8 cellular contexts compared by ENCODE assay signal in the genomic region with DNA sequence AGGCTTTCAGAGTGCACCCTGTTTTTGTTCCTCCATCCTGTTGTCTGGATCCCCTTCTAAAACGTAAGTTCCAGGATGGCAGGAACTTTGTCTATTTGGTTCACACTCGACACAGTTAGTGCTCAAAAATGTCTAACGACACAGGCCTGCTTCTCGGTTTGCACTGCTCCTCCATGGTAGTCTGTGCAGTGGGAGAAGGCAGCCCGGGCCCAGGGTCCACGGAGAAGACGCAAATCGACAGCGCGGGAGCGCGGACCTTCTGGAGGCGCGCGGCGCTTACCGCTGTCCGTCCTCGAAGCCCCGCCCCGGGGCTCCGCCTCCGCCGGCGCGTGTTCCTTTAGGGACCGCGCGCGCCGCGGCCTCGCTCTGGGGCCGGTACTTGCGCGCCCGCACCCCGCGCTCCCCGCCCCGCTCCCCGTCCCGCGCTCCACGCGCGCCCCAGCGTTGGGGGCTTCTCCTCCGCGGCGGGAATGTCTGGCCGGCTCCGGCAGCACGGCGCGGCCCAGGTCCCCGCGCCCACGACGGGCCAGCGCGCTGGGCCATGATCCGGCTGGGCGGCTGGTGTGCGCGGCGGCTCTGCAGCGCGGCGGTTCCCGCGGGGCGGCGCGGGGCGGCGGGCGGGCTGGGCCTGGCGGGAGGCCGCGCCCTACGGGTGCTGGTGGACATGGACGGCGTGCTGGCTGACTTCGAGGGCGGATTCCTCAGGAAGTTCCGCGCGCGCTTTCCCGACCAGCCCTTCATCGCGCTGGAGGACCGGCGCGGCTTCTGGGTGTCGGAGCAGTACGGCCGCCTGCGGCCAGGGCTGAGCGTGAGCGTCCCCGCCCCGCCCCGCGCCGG. TPM values are rescaled to one million over a fixed set of nuclear protein-coding genes. Genes with fewer than 3 reads are reported as not detected.
DNase-seq lines count a peak whose midpoint lies in the region; ATAC-seq, FAIRE-seq and TF ChIP-seq lines count a peak whose summit lies in the region.

A gene (plus strand): TSS at position 364 of the 837 bp plus-strand sequence. CDS start 178 bp downstream, at position 542.

- no peaks in the 10 kb centered on the region for H4K20me1 ChIP-seq in keratinocyte (ENCODE audit: control insufficient read depth, extremely low read depth, insufficient read depth, low read length)

- peak within 1 kb of the TSS; percentile 89 for H3K4me2 ChIP-seq in keratinocyte (ENCODE audit: control insufficient read depth, extremely low read depth, insufficient read depth, low read depth, low read length)

- H3K36me3 ChIP-seq in keratinocyte (ENCODE audit: control insufficient read depth in 2 of 2, extremely low read depth in 1 of 2, insufficient read depth in 2 of 2, low read length in 2 of 2) = no peaks in the 10 kb centered on the region

- ATAC-seq in HG02678 (IDR thresholded peaks at IDR 0.05; ENCODE audit: unreplicated experiment) (peak; percentile 73), HG02840 (IDR thresholded peaks at IDR 0.05; ENCODE audit: low FRiP score, unreplicated experiment) (no peak)

- peak within 1 kb of the TSS; percentile 62 for H3K4me3 ChIP-seq in GM12865 (ENCODE audit: low read depth, low read length)
- H3K4me3 ChIP-seq in WI38 (ENCODE audit: low read depth, low read length) = peak within 1 kb of the TSS; percentile 59
- H3K4me3 ChIP-seq in cardiac fibroblast (replicated peaks in 1 of 2; ENCODE audit: low read depth in 2 of 2, low read length in 2 of 2) = peak within 1 kb of the TSS; percentile 43 to 44
- peak within 1 kb of the TSS; percentile 44 to 71 (median 58) for H3K4me3 ChIP-seq in keratinocyte (ENCODE audit: control insufficient read depth in 2 of 3, extremely low read depth in 1 of 3, insufficient read depth in 2 of 3, low read depth in 1 of 3, low read length in 3 of 3)

- H3K9ac ChIP-seq in keratinocyte (ENCODE audit: control insufficient read depth, extremely low read depth, insufficient read depth, low read length) = peak within 1 kb of the TSS; percentile 54

- FAIRE-seq in keratinocyte (lab: Jason Lieb, UNC) = no peak

- no peaks in the 10 kb centered on the region for H3K9me3 ChIP-seq in keratinocyte (ENCODE audit: control insufficient read depth, low read depth, low read length)

- DNase-seq in GM12865 (ENCODE audit: low read depth) (peak; percentile 84), NCI-H2171 (lab: John Stamatoyannopoulos, UW) (peak; percentile 83), cardiac fibroblast (ENCODE audit: low read depth in 2 of 2) (peak; percentile 59 to 68), keratinocyte (ENCODE audit: low read depth, low spot score) (no peak)
- DNase-seq in stimulated activated CD4-positive, alpha-beta T cell treated with anti-CD3 and anti-CD28 coated beads, Interleukin-12 subunit alpha, Interleukin-12 subunit beta, amount 100 ng/mL, for 24 hours (ENCODE audit: low read depth in 2 of 2) = peak; percentile 41 to 67

- H3K79me2 ChIP-seq in keratinocyte (ENCODE audit: control insufficient read depth, insufficient read depth, low read length) = no peaks in the 10 kb centered on the region

- TF ChIP-seq CTCF in GM12865 (IDR thresholded peaks at IDR 0.05; ENCODE audit: insufficient read depth, low read depth, low read length, missing control alignments) (no peak), WI38 (IDR thresholded peaks at IDR 0.05; ENCODE audit: low read depth, low read length) (no peak), cardiac fibroblast (IDR thresholded peaks at IDR 0.05; ENCODE audit: low read depth, low read length) (no peak), keratinocyte (optimal IDR thresholded peaks at IDR 0.05 in 1 of 3, IDR thresholded peaks at IDR 0.05 in 1 of 3, conservative IDR thresholded peaks at IDR 0.05 in 1 of 3; ENCODE audit: extremely low read depth in 1 of 3, insufficient read depth in 2 of 3, low read length in 3 of 3) (no peak)

- H3K27me3 ChIP-seq in keratinocyte (ENCODE audit: control insufficient read depth, extremely low read depth, insufficient read depth, low read length) = peaks cover 3% of the 10 kb centered on the region

- H3K9me1 ChIP-seq in keratinocyte (ENCODE audit: control insufficient read depth, extremely low read depth, insufficient read depth, low read length) = no peaks in the 10 kb centered on the region

- H3K4me1 ChIP-seq in keratinocyte (ENCODE audit: control insufficient read depth, extremely low read depth, insufficient read depth, low read length) = peaks cover 2% of the 10 kb centered on the region

- peak within 1 kb of the TSS; percentile 88 for H2AFZ ChIP-seq in keratinocyte (ENCODE audit: control insufficient read depth, low read length)

- dilution Hi-C loops in keratinocyte (cut with MboI; ENCODE audit: extremely low pct_ligation_motif_present, low sequenced_read_pairs) = no loop called here

- peak within 1 kb of the TSS; percentile 2 for H3K27ac ChIP-seq in keratinocyte (ENCODE audit: control insufficient read depth, insufficient read depth, low read length)

RNA-seq across cellular contexts. Expression of the gene that starts here (rescaled TPM):
- 0.16 to 0.36 TPM (median 0.20 TPM) in 3 replicates for polyA plus RNA-seq in keratinocyte
- polyA plus RNA-seq in keratinocyte (2011; ENCODE audit: low read depth) = 0.31 TPM
- 0.19 and 0.55 TPM in 2 replicates for polyA plus RNA-seq in keratinocyte (2011; cell fraction: cytosol; rRNA removed)
- polyA plus RNA-seq in keratinocyte (2011; cell fraction: nucleus; rRNA removed) = 0.25 and 0.35 TPM in 2 replicates
- polyA plus RNA-seq in keratinocyte (2012; ENCODE audit: low replicate concordance) = 0.26 and 1.1 TPM in 2 replicates
- 0.38 to 0.95 TPM in 2 of 3 replicates, not detected in the other for polyA minus RNA-seq in keratinocyte
- not detected for polyA minus RNA-seq in keratinocyte (2011; cell fraction: cytosol; rRNA and poly(A)+ RNA removed)
- not detected in 2 replicates for polyA minus RNA-seq in keratinocyte (2011; cell fraction: nucleus; rRNA and poly(A)+ RNA removed)
